10 cellular contexts compared by ENCODE assay signal in genomic region chr11:13315517-13316432, GRCh38. TPM values are rescaled to one million over a fixed set of nuclear protein-coding genes. Genes with fewer than 3 reads are reported as not detected.
DNase-seq lines count a peak whose midpoint lies in the region; ATAC-seq and TF ChIP-seq lines count a peak whose summit lies in the region.
"Had no signal": no experiment of that assay in that cellular context is flagged by ENCODE, and none has a peak within 500 bp of the region (broad histone marks: within the 10 kb centered on the region; RNA-seq: fewer than 3 reads in every experiment).

No MANE protein-coding gene starts in this region.

- H3K36me3 ChIP-seq in skeletal muscle satellite cell (ENCODE audit: insufficient read depth, low read length): peaks cover 6% of the 10 kb centered on the region
- no peaks in the 10 kb centered on the region for H3K36me3 ChIP-seq in MG63

- no peaks in the 10 kb centered on the region for H3K9me3 Mint-ChIP-seq in chondrocyte (ENCODE audit: low read depth)

- H3K4me2 ChIP-seq in skeletal muscle satellite cell (ENCODE audit: low read length): peak overlapping the region; percentile 8

- H3K27me3 ChIP-seq in skeletal muscle satellite cell (ENCODE audit: control insufficient read depth, insufficient read depth, low read length) (no peaks in the 10 kb centered on the region), MG63 (no peaks in the 10 kb centered on the region)

- no peak overlapping the region for H3K4me3 Mint-ChIP-seq in chondrocyte (ENCODE audit: unreplicated experiment)

- no peaks in the 10 kb centered on the region for H3K9me3 ChIP-seq in skeletal muscle satellite cell (replicated peaks; ENCODE audit: low read length)
- no peaks in the 10 kb centered on the region for H3K9me3 ChIP-seq in MG63

- peaks cover 24% of the 10 kb centered on the region for H3K4me1 ChIP-seq in skeletal muscle satellite cell (ENCODE audit: control insufficient read depth, insufficient read depth, low read length)

- ATAC-seq in GM18520 (IDR thresholded peaks at IDR 0.05; ENCODE audit: unreplicated experiment): peak; percentile 14
- peak; percentile 5 for ATAC-seq in HG03060 (IDR thresholded peaks at IDR 0.05; ENCODE audit: low read depth, unreplicated experiment)
- no peak for ATAC-seq in HG02623 (IDR thresholded peaks at IDR 0.05; ENCODE audit: unreplicated experiment)

- DNase-seq in chondrocyte (ENCODE audit: low spot score): no peak
- DNase-seq in MG63: no peak
- no peak for DNase-seq in activated CD8-positive, alpha-beta memory T cell treated with anti-CD3 and anti-CD28 coated beads for 24 hours
- DNase-seq in KG1 (lab: John Stamatoyannopoulos, UW): no peak
- DNase-seq: Karpas-422, NCI-H526 had no signal

- H3K27me3 Mint-ChIP-seq in chondrocyte (ENCODE audit: low read depth): no peaks in the 10 kb centered on the region

- H3K36me3 Mint-ChIP-seq in chondrocyte (ENCODE audit: low read depth): peaks cover 1% of the 10 kb centered on the region

- H3K4me1 Mint-ChIP-seq in chondrocyte (ENCODE audit: low read depth): peaks cover 72% of the 10 kb centered on the region

- H3K4me3 ChIP-seq in skeletal muscle satellite cell (ENCODE audit: low read length) (no peak overlapping the region), MG63 (no peak overlapping the region)

- no peak for TF ChIP-seq CTCF in chondrocyte (IDR thresholded peaks at IDR 0.05)

- H3K9ac ChIP-seq in skeletal muscle satellite cell (ENCODE audit: low read depth, low read length): peak overlapping the region; percentile 9

- peak overlapping the region; percentile 89 for H3K27ac Mint-ChIP-seq in chondrocyte (ENCODE audit: unreplicated experiment)

RNA-seq across cellular contexts. Expression of gene BMAL1, which starts 38.2 kb away (rescaled TPM):
- total RNA-seq in chondrocyte: 13.0 to 26.3 TPM (median 14.8 TPM) in 3 replicates
- 12.5 and 12.9 TPM in 2 replicates for total RNA-seq in skeletal muscle satellite cell (2012; rRNA removed)
- 9.3 and 19.8 TPM in 2 replicates for total RNA-seq in MG63 (2014; rRNA removed; shearing (Covaris generic); ENCODE audit: low replicate concordance)
